ENCODE assay signal across 1 cellular context in genomic region chr6:28522594-28523557, GRCh38.
TF ChIP-seq lines count a peak whose summit lies in the region.

No MANE protein-coding gene starts in this region.

TF ChIP-seq in H1, 55 proteins besides CTCF, POLR2A, EP300 and RAD21:
- no peak for TF ChIP-seq CBX8 (IDR thresholded peaks at IDR 0.05; ENCODE audit: borderline replicate concordance, low read depth, low read length)
- TF ChIP-seq YY1 (IDR thresholded peaks at IDR 0.05; ENCODE audit: low read depth, low read length) = no peak
- no peak for TF ChIP-seq ASH2L (IDR thresholded peaks at IDR 0.05; ENCODE audit: low read length)
- no peak for TF ChIP-seq ATF2 (IDR thresholded peaks at IDR 0.05; ENCODE audit: low read length)
- no peak for TF ChIP-seq TCF12 (IDR thresholded peaks at IDR 0.05; ENCODE audit: low read depth, low read length)
- TF ChIP-seq GABPA (IDR thresholded peaks at IDR 0.05; ENCODE audit: borderline replicate concordance, insufficient read depth, low read length) = no peak
- TF ChIP-seq RBBP5 (IDR thresholded peaks at IDR 0.05; ENCODE audit: borderline replicate concordance, low read depth, low read length) = no peak
- TF ChIP-seq ZNF274 (IDR thresholded peaks at IDR 0.05; ENCODE audit: borderline replicate concordance, extremely low read depth, low read length) = no peak
- no peak for TF ChIP-seq SRF (IDR thresholded peaks at IDR 0.05; ENCODE audit: low read depth, low read length)
- no peak for TF ChIP-seq SIX5 (IDR thresholded peaks at IDR 0.05; ENCODE audit: low read depth, low read length)
- TF ChIP-seq NANOG (IDR thresholded peaks at IDR 0.05; ENCODE audit: insufficient read depth, low read depth, low read length, poor library complexity, severe bottlenecking) = no peak
